Comparison of ENCODE assay signal across 9 cellular contexts in genomic region chr7:131026297-131027003, GRCh38.
A peak's percentile ranks its signal among the peaks of the same experiment; 100 is the strongest.
DNase-seq lines count a peak whose midpoint lies in the region; ATAC-seq, FAIRE-seq and TF ChIP-seq lines count a peak whose summit lies in the region.
"Had no signal": no experiment of that assay in that cellular context is flagged by ENCODE, and none has a peak within 500 bp of the region (broad histone marks: within the 10 kb centered on the region; RNA-seq: fewer than 3 reads in every experiment).

No MANE protein-coding gene starts in this region.

- no peaks in the 10 kb centered on the region for H3K4me1 ChIP-seq in HepG2 (ENCODE audit: insufficient read depth, low read length)
- peaks cover 30% of the 10 kb centered on the region for H3K4me1 ChIP-seq in testis

- H3K27ac ChIP-seq in HepG2 (ENCODE audit: extremely low read length, insufficient read depth, low read length) (no peak overlapping the region), testis (no peak overlapping the region)

- in situ Hi-C loops in HepG2 (cut with HindIII; ENCODE audit: extremely low pct_ligation_motif_present, low pct_unique_long_range_greater_than_20kb) = no loop called here

- no peak for TF ChIP-seq RAD21 in HepG2 (CRISPR knock-in tag; IDR thresholded peaks at IDR 0.05)

- CTCF ChIA-PET in GM10248 (lab: Yijun Ruan, JAX) = interaction anchor here (1.0 to 5.9 kb wide), 5 partner anchors 10 to 129 kb away, joined by 3 to 38 read pairs (median 6); no protein-coding TSS in a partner anchor
- CTCF ChIA-PET in T-cell (lab: Charles Lee) = interaction anchor here in 1 of 2 donors (0.5 to 2.9 kb wide), 3 partner anchors 33 to 1016 kb away, joined by 3 to 11 read pairs (median 4); no protein-coding TSS in a partner anchor
- CTCF ChIA-PET in HepG2 (lab: Yijun Ruan, JAX; ENCODE audit: low intra/inter-chr PET ratio, low total read pairs) = no interaction called here

- H3K27me3 ChIP-seq in HepG2 (ENCODE audit: control insufficient read depth in 1 of 2, insufficient read depth in 2 of 2, low read length in 2 of 2) (no peaks in the 10 kb centered on the region), testis (no peaks in the 10 kb centered on the region)

- H3K27ac Mint-ChIP-seq in T-cell = peak overlapping the region; percentile 17 to 80

- peaks cover 37% of the 10 kb centered on the region for H3K36me3 Mint-ChIP-seq in T-cell

- no peak overlapping the region for H3K4me2 ChIP-seq in HepG2 (ENCODE audit: low read depth, low read length)

- no peak overlapping the region for H3K9ac ChIP-seq in HepG2 (ENCODE audit: insufficient read depth, low read depth, low read length)

- peak overlapping the region in 2 of 3 donors; percentile 15 to 41 for H3K4me3 Mint-ChIP-seq in T-cell

- no peaks in the 10 kb centered on the region for H3K27me3 Mint-ChIP-seq in T-cell

- POLR2A ChIA-PET in GM10248 (lab: Yijun Ruan, JAX) (no interaction called here), T-cell (lab: Charles Lee) (interaction anchor here in 1 of 2 donors (0.6 to 1.5 kb wide), 3 partner anchors 30 to 88 kb away, joined by 3 to 9 read pairs (median 6); no protein-coding TSS in a partner anchor), HepG2 (lab: Yijun Ruan, JAX) (no interaction called here)

- H2AFZ ChIP-seq in HepG2 (ENCODE audit: low read length) = no peak overlapping the region

- H3K9me3 Mint-ChIP-seq in T-cell = no peaks in the 10 kb centered on the region

- H3K79me2 ChIP-seq in HepG2 (ENCODE audit: insufficient read depth, low read length) = peaks cover 28% of the 10 kb centered on the region

- H3K9me3 ChIP-seq in HepG2 (ENCODE audit: low read length) = no peaks in the 10 kb centered on the region
- no peaks in the 10 kb centered on the region for H3K9me3 ChIP-seq in testis

- TF ChIP-seq EP300 in HepG2 (IDR thresholded peaks at IDR 0.05; ENCODE audit: low read depth in 2 of 2, low read length in 2 of 2) = no peak
- no peak for TF ChIP-seq EP300 in HepG2 (CRISPR knock-in tag; IDR thresholded peaks at IDR 0.05; ENCODE audit: borderline replicate concordance)

- intact Hi-C loops in HepG2 (cut with micrococcal nuclease; ENCODE audit: unreplicated experiment) (no loop called here), testis (cut with DNase I; ENCODE audit: low total_unique reads) (no loop called here)

- peaks cover 41% of the 10 kb centered on the region; the same call in 1 of the 2 replicates for H4K20me1 ChIP-seq in HepG2 (ENCODE audit: insufficient read depth, low read length)

- no peak for FAIRE-seq in HepG2 (lab: Jason Lieb, UNC)

- DNase-seq in GM10248 (ENCODE audit: extremely low spot score) = peak; percentile 39
- no peak for DNase-seq in T-cell
- DNase-seq in kidney glomerular epithelial cell (lab: John Stamatoyannopoulos, UW) = peak; percentile 26
- DNase-seq in HepG2 (ENCODE audit: low spot score) = no peak
- no peak for DNase-seq in GDM1 (lab: John Stamatoyannopoulos, UW)
- no peak for DNase-seq in activated CD8-positive, alpha-beta memory T cell treated with anti-CD3 and anti-CD28 coated beads for 24 hours
- DNase-seq in testis = no peak
- DNase-seq: NCI-H510A treated with DMSO at 0.1 percent for 48 hours had no signal

- H3K36me3 ChIP-seq in HepG2 (replicated peaks in 1 of 2; ENCODE audit: control insufficient read depth in 1 of 2, insufficient read depth in 2 of 2, low read length in 2 of 2) (peaks cover 0 to 20% of the 10 kb centered on the region in 2 experiments; a peak in 3 of 5 replicates), testis (ENCODE audit: low read depth, missing control alignments) (no peaks in the 10 kb centered on the region)

- no peak for TF ChIP-seq CTCF in GM10248 (IDR thresholded peaks at IDR 0.05; ENCODE audit: control extremely low read depth, extremely low read depth, low read depth, missing control alignments)
- TF ChIP-seq CTCF in HepG2 (CRISPR knock-in tag; IDR thresholded peaks at IDR 0.05) = no peak
- no peak for TF ChIP-seq CTCF in testis (IDR thresholded peaks at IDR 0.05)

- WGBS in HepG2 (ENCODE audit: low lambda C conversion rate) = 96% methylated on average over 7 of the region's 7 CpGs
- 80% methylated on average over 7 of the region's 7 CpGs for WGBS in testis, 2 donors

- H3K4me1 Mint-ChIP-seq in T-cell = peaks cover 86 to 90% (median 87%) of the 10 kb centered on the region in 3 donors

- BruUV-seq in HepG2 (replicated peaks; lab: Mats Ljungman, UMichigan) = no TSS peak

- ATAC-seq in HG02610 (IDR thresholded peaks at IDR 0.05; ENCODE audit: unreplicated experiment) (peak; percentile 35), T-cell (replicated peaks in 1 of 4) (no peak), HepG2 (no peak)

- TF ChIP-seq POLR2A in HepG2 (IDR thresholded peaks at IDR 0.05; ENCODE audit: insufficient read depth in 1 of 2, low read depth in 2 of 2, low read length in 2 of 2) (no peak), testis (IDR thresholded peaks at IDR 0.05) (no peak)

- H3K4me3 ChIP-seq in HepG2 (replicated peaks in 1 of 3; ENCODE audit: insufficient read depth in 1 of 3, low read depth in 2 of 3, low read length in 3 of 3) (no peak overlapping the region), testis (no peak overlapping the region)

TF ChIP-seq in HepG2, 621 proteins besides CTCF, POLR2A, EP300 and RAD21 (continues in another document):
- TF ChIP-seq ZNF766 (CRISPR knock-in tag; IDR thresholded peaks at IDR 0.05; ENCODE audit: borderline replicate concordance) (no peak), SMARCE1 (IDR thresholded peaks at IDR 0.05; ENCODE audit: borderline replicate concordance) (no peak), ZNF75D (CRISPR knock-in tag; IDR thresholded peaks at IDR 0.05; ENCODE audit: borderline replicate concordance) (no peak), GTF2F1 (IDR thresholded peaks at IDR 0.05; ENCODE audit: low read length) (no peak), MXD4 (CRISPR knock-in tag; IDR thresholded peaks at IDR 0.05) (no peak), MYNN (CRISPR knock-in tag; IDR thresholded peaks at IDR 0.05; ENCODE audit: low read depth) (no peak), PHB2 (IDR thresholded peaks at IDR 0.05; ENCODE audit: partially characterized antibody) (no peak), ZNF382 (CRISPR knock-in tag; IDR thresholded peaks at IDR 0.05; ENCODE audit: borderline replicate concordance) (no peak), TFE3 (CRISPR knock-in tag; IDR thresholded peaks at IDR 0.05) (no peak), ZNF335 (CRISPR knock-in tag; IDR thresholded peaks at IDR 0.05) (no peak)
- TF ChIP-seq, protein P1, sequence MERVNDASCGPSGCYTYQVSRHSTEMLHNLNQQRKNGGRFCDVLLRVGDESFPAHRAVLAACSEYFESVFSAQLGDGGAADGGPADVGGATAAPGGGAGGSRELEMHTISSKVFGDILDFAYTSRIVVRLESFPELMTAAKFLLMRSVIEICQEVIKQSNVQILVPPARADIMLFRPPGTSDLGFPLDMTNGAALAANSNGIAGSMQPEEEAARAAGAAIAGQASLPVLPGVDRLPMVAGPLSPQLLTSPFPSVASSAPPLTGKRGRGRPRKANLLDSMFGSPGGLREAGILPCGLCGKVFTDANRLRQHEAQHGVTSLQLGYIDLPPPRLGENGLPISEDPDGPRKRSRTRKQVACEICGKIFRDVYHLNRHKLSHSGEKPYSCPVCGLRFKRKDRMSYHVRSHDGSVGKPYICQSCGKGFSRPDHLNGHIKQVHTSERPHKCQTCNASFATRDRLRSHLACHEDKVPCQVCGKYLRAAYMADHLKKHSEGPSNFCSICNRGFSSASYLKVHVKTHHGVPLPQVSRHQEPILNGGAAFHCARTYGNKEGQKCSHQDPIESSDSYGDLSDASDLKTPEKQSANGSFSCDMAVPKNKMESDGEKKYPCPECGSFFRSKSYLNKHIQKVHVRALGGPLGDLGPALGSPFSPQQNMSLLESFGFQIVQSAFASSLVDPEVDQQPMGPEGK (CRISPR knock-in tag; IDR thresholded peaks at IDR 0.05) = no peak
- TF ChIP-seq, protein P2, sequence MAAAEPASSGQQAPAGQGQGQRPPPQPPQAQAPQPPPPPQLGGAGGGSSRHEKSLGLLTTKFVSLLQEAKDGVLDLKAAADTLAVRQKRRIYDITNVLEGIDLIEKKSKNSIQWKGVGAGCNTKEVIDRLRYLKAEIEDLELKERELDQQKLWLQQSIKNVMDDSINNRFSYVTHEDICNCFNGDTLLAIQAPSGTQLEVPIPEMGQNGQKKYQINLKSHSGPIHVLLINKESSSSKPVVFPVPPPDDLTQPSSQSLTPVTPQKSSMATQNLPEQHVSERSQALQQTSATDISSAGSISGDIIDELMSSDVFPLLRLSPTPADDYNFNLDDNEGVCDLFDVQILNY (CRISPR knock-in tag; conservative IDR thresholded peaks at IDR 0.05) = no peak
- TF ChIP-seq, protein P3, sequence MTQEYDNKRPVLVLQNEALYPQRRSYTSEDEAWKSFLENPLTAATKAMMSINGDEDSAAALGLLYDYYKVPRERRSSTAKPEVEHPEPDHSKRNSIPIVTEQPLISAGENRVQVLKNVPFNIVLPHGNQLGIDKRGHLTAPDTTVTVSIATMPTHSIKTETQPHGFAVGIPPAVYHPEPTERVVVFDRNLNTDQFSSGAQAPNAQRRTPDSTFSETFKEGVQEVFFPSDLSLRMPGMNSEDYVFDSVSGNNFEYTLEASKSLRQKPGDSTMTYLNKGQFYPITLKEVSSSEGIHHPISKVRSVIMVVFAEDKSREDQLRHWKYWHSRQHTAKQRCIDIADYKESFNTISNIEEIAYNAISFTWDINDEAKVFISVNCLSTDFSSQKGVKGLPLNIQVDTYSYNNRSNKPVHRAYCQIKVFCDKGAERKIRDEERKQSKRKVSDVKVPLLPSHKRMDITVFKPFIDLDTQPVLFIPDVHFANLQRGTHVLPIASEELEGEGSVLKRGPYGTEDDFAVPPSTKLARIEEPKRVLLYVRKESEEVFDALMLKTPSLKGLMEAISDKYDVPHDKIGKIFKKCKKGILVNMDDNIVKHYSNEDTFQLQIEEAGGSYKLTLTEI (CRISPR knock-in tag; conservative IDR thresholded peaks at IDR 0.05) = no peak

Comparison
In these comparisons a context has a peak if more than half of its experiments do, and no peak if none do; other contexts are left out.
1. DNase-seq: peak in GM10248 (single experiment) and kidney glomerular epithelial cell (single experiment); none in T-cell (0 of 34), HepG2 (single experiment), GDM1 (single experiment), activated CD8-positive, alpha-beta memory T cell treated with anti-CD3 and anti-CD28 coated beads for 24 hours (single experiment) and testis (single experiment).